Comparison of ENCODE assay signal across 1 cellular context in the genomic region with DNA sequence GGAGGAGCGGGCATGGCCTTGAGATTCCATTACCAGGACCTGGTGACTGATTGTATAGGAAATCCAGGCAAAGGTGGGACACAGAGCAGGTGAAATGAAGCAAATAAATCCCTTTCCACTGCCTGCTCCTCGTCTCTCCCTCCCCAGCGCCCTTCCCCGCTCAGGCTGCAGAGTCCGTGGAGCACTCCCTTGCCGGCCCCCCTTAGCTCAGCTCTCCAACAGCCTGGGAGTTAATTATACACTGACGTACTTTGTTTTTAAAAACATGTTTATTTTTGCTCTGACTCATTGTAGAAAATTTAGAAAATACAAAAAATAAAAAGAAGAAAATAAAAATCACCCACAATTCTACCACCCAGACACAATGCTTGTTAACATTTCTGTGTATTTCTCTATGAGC.
TF ChIP-seq lines count a peak whose summit lies in the region.

No MANE protein-coding gene starts in this region.

TF ChIP-seq in HEK293, 187 proteins besides CTCF, POLR2A, EP300 and RAD21 (continued from another document):
- TF ChIP-seq, protein P1, sequence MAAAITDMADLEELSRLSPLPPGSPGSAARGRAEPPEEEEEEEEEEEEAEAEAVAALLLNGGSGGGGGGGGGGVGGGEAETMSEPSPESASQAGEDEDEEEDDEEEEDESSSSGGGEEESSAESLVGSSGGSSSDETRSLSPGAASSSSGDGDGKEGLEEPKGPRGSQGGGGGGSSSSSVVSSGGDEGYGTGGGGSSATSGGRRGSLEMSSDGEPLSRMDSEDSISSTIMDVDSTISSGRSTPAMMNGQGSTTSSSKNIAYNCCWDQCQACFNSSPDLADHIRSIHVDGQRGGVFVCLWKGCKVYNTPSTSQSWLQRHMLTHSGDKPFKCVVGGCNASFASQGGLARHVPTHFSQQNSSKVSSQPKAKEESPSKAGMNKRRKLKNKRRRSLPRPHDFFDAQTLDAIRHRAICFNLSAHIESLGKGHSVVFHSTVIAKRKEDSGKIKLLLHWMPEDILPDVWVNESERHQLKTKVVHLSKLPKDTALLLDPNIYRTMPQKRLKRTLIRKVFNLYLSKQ (tag by site-specific recombination; IDR thresholded peaks at IDR 0.05; ENCODE audit: borderline replicate concordance), result no peak
- TF ChIP-seq ZNF48 (tag by site-specific recombination; IDR thresholded peaks at IDR 0.05), result no peak
- no peak for TF ChIP-seq ZNF530 (tag by site-specific recombination; IDR thresholded peaks at IDR 0.05; ENCODE audit: low read depth)
- TF ChIP-seq ZNF473 (tag by site-specific recombination; IDR thresholded peaks at IDR 0.05), result no peak
- 0 out of 2 replicates have a peak, but pooled peaks have one; percentile 39 for TF ChIP-seq ZNF629 (tag by site-specific recombination; IDR thresholded peaks at IDR 0.05)
- TF ChIP-seq ZBTB1 (tag by site-specific recombination; IDR thresholded peaks at IDR 0.05), result no peak
- TF ChIP-seq ZFP41 (tag by site-specific recombination; IDR thresholded peaks at IDR 0.05; ENCODE audit: borderline replicate concordance), result no peak
- no peak for TF ChIP-seq ZNF302 (tag by site-specific recombination; IDR thresholded peaks at IDR 0.05; ENCODE audit: low read depth)
- no peak for TF ChIP-seq GFI1B (tag by site-specific recombination; IDR thresholded peaks at IDR 0.05)
- no peak for TF ChIP-seq ZNF621 (tag by site-specific recombination; IDR thresholded peaks at IDR 0.05)
- TF ChIP-seq, protein P2, sequence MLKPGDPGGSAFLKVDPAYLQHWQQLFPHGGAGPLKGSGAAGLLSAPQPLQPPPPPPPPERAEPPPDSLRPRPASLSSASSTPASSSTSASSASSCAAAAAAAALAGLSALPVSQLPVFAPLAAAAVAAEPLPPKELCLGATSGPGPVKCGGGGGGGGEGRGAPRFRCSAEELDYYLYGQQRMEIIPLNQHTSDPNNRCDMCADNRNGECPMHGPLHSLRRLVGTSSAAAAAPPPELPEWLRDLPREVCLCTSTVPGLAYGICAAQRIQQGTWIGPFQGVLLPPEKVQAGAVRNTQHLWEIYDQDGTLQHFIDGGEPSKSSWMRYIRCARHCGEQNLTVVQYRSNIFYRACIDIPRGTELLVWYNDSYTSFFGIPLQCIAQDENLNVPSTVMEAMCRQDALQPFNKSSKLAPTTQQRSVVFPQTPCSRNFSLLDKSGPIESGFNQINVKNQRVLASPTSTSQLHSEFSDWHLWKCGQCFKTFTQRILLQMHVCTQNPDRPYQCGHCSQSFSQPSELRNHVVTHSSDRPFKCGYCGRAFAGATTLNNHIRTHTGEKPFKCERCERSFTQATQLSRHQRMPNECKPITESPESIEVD (tag by site-specific recombination; IDR thresholded peaks at IDR 0.05), result peak; percentile 88
- no peak for TF ChIP-seq ZNF174 (tag by site-specific recombination; IDR thresholded peaks at IDR 0.05)
- no peak for TF ChIP-seq PRDM1 (tag by site-specific recombination; IDR thresholded peaks at IDR 0.05)
- TF ChIP-seq GLIS2 (tag by site-specific recombination; IDR thresholded peaks at IDR 0.05), result no peak
- TF ChIP-seq ZFP69B (tag by site-specific recombination; IDR thresholded peaks at IDR 0.05), result 0 out of 2 replicates have a peak, but pooled peaks have one; percentile 24
- TF ChIP-seq ZNF596 (tag by site-specific recombination; IDR thresholded peaks at IDR 0.05), result no peak
- peak; percentile 88 for TF ChIP-seq GLIS1 (tag by site-specific recombination; IDR thresholded peaks at IDR 0.05)
TF ChIP-seq in HEK293: peak in this region for 9.
